ENCODE assay signal across 2 cellular contexts in the genomic region with DNA sequence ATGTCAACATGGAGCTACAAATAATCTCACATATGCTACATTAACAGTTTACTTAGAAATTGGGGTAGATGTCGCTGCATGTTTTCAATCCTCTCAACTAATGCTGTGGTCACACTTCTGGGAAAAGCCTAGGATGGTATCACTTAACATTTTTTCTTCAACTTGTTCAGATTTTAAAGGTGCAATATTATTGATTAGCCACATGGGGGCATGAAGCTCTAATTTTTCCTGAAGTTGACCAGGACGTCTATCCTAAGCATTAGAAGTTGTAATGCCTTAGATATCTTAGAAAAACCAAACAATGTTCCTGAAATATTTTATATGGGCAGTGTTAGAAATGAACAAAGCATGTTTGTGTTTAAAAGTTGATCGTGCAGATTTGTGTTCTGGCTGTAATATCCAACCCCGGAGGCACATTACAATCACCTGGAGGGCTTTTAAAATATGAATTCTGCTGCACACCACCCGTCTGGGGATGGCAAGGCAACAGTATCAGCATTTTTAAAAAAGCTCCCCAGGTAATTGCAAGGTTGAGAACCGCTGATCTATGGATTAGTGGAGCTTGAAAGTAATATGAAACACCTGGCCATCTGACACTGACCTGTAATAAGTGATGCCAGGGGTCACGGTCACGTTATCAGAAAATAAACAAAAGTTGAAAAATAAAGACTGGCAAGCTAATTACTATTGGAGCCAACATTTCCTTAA.
TF ChIP-seq lines count a peak whose summit lies in the region.

No MANE protein-coding gene starts in this region.

TF ChIP-seq in GM23338, 12 proteins besides CTCF, POLR2A, EP300 and RAD21 (continued from another document):
- TF ChIP-seq, protein P1, sequence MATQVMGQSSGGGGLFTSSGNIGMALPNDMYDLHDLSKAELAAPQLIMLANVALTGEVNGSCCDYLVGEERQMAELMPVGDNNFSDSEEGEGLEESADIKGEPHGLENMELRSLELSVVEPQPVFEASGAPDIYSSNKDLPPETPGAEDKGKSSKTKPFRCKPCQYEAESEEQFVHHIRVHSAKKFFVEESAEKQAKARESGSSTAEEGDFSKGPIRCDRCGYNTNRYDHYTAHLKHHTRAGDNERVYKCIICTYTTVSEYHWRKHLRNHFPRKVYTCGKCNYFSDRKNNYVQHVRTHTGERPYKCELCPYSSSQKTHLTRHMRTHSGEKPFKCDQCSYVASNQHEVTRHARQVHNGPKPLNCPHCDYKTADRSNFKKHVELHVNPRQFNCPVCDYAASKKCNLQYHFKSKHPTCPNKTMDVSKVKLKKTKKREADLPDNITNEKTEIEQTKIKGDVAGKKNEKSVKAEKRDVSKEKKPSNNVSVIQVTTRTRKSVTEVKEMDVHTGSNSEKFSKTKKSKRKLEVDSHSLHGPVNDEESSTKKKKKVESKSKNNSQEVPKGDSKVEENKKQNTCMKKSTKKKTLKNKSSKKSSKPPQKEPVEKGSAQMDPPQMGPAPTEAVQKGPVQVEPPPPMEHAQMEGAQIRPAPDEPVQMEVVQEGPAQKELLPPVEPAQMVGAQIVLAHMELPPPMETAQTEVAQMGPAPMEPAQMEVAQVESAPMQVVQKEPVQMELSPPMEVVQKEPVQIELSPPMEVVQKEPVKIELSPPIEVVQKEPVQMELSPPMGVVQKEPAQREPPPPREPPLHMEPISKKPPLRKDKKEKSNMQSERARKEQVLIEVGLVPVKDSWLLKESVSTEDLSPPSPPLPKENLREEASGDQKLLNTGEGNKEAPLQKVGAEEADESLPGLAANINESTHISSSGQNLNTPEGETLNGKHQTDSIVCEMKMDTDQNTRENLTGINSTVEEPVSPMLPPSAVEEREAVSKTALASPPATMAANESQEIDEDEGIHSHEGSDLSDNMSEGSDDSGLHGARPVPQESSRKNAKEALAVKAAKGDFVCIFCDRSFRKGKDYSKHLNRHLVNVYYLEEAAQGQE (IDR thresholded peaks at IDR 0.05; ENCODE audit: unreplicated experiment): no peak
- TF ChIP-seq, protein P2, sequence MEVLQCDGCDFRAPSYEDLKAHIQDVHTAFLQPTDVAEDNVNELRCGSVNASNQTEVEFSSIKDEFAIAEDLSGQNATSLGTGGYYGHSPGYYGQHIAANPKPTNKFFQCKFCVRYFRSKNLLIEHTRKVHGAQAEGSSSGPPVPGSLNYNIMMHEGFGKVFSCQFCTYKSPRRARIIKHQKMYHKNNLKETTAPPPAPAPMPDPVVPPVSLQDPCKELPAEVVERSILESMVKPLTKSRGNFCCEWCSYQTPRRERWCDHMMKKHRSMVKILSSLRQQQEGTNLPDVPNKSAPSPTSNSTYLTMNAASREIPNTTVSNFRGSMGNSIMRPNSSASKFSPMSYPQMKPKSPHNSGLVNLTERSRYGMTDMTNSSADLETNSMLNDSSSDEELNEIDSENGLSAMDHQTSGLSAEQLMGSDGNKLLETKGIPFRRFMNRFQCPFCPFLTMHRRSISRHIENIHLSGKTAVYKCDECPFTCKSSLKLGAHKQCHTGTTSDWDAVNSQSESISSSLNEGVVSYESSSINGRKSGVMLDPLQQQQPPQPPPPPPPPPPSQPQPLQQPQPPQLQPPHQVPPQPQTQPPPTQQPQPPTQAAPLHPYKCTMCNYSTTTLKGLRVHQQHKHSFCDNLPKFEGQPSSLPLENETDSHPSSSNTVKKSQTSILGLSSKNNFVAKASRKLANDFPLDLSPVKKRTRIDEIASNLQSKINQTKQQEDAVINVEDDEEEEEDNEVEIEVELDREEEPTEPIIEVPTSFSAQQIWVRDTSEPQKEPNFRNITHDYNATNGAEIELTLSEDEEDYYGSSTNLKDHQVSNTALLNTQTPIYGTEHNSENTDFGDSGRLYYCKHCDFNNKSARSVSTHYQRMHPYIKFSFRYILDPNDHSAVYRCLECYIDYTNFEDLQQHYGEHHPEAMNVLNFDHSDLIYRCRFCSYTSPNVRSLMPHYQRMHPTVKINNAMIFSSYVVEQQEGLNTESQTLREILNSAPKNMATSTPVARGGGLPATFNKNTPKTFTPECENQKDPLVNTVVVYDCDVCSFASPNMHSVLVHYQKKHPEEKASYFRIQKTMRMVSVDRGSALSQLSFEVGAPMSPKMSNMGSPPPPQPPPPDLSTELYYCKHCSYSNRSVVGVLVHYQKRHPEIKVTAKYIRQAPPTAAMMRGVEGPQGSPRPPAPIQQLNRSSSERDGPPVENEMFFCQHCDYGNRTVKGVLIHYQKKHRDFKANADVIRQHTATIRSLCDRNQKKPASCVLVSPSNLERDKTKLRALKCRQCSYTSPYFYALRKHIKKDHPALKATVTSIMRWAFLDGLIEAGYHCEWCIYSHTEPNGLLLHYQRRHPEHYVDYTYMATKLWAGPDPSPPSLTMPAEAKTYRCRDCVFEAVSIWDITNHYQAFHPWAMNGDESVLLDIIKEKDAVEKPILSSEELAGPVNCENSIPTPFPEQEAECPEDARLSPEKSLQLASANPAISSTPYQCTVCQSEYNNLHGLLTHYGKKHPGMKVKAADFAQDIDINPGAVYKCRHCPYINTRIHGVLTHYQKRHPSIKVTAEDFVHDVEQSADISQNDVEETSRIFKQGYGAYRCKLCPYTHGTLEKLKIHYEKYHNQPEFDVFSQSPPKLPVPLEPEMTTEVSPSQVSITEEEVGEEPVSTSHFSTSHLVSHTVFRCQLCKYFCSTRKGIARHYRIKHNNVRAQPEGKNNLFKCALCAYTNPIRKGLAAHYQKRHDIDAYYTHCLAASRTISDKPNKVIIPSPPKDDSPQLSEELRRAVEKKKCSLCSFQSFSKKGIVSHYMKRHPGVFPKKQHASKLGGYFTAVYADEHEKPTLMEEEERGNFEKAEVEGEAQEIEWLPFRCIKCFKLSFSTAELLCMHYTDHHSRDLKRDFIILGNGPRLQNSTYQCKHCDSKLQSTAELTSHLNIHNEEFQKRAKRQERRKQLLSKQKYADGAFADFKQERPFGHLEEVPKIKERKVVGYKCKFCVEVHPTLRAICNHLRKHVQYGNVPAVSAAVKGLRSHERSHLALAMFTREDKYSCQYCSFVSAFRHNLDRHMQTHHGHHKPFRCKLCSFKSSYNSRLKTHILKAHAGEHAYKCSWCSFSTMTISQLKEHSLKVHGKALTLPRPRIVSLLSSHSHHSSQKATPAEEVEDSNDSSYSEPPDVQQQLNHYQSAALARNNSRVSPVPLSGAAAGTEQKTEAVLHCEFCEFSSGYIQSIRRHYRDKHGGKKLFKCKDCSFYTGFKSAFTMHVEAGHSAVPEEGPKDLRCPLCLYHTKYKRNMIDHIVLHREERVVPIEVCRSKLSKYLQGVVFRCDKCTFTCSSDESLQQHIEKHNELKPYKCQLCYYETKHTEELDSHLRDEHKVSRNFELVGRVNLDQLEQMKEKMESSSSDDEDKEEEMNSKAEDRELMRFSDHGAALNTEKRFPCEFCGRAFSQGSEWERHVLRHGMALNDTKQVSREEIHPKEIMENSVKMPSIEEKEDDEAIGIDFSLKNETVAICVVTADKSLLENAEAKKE (CRISPR knock-in tag; IDR thresholded peaks at IDR 0.05): no peak
- TF ChIP-seq NANOG (IDR thresholded peaks at IDR 0.05; ENCODE audit: borderline replicate concordance) (no peak), EZH2phosphoT487 (IDR thresholded peaks at IDR 0.05; ENCODE audit: unreplicated experiment) (no peak), ZNF331 (CRISPR knock-in tag; IDR thresholded peaks at IDR 0.05; ENCODE audit: low read depth) (no peak), CREB1 (CRISPR knock-in tag; IDR thresholded peaks at IDR 0.05; ENCODE audit: low read depth) (no peak), ZNF114 (CRISPR knock-in tag; IDR thresholded peaks at IDR 0.05) (no peak)
- TF ChIP-seq, protein P3, sequence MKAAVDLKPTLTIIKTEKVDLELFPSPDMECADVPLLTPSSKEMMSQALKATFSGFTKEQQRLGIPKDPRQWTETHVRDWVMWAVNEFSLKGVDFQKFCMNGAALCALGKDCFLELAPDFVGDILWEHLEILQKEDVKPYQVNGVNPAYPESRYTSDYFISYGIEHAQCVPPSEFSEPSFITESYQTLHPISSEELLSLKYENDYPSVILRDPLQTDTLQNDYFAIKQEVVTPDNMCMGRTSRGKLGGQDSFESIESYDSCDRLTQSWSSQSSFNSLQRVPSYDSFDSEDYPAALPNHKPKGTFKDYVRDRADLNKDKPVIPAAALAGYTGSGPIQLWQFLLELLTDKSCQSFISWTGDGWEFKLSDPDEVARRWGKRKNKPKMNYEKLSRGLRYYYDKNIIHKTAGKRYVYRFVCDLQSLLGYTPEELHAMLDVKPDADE (IDR thresholded peaks at IDR 0.05): no peak

TF ChIP-seq in H1, 55 proteins besides CTCF, POLR2A, EP300 and RAD21 (continued from another document):
- TF ChIP-seq, protein P4, sequence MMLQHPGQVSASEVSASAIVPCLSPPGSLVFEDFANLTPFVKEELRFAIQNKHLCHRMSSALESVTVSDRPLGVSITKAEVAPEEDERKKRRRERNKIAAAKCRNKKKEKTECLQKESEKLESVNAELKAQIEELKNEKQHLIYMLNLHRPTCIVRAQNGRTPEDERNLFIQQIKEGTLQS (IDR thresholded peaks at IDR 0.05; ENCODE audit: insufficient read depth, low read depth, low read length): no peak
- TF ChIP-seq BRCA1 (IDR thresholded peaks at IDR 0.05; ENCODE audit: low read depth, low read length) (no peak), BACH1 (IDR thresholded peaks at IDR 0.05; ENCODE audit: low read length) (no peak), CEBPB (IDR thresholded peaks at IDR 0.05; ENCODE audit: low read depth, low read length) (no peak), TAF1 (IDR thresholded peaks at IDR 0.05; ENCODE audit: low read depth, low read length) (no peak), SIX5 (IDR thresholded peaks at IDR 0.05; ENCODE audit: low read depth, low read length) (no peak), SRF (IDR thresholded peaks at IDR 0.05; ENCODE audit: low read depth, low read length) (no peak), POLR2AphosphoS5 (IDR thresholded peaks at IDR 0.05; ENCODE audit: low read depth, low read length) (no peak)
